ENCODE assay signal across 12 cellular contexts in genomic region chr17:7222093-7222971, GRCh38. TPM values are rescaled to one million over a fixed set of nuclear protein-coding genes. Genes with fewer than 3 reads are reported as not detected.
DNase-seq lines count a peak whose midpoint lies in the region; ATAC-seq, FAIRE-seq and TF ChIP-seq lines count a peak whose summit lies in the region.
"Had no signal": no experiment of that assay in that cellular context is flagged by ENCODE, and none has a peak within 500 bp of the region (broad histone marks: within the 10 kb centered on the region; RNA-seq: fewer than 3 reads in every experiment).

No MANE protein-coding gene starts in this region.

- peaks cover 62% of the 10 kb centered on the region for H3K4me1 Mint-ChIP-seq in chondrocyte (ENCODE audit: low read depth)
- H3K4me1 Mint-ChIP-seq in activated T-helper 2 cell treated with anti-CD3 and anti-CD28 coated beads, Interferon-gamma antibody, Interleukin-2, Interleukin-4, amounts not matched to agents 10 μg/mL and 5 μg/mL and 100 μg/mL, durations not matched to agents 14 hours and 24 hours and 36 hours (ENCODE audit: low read depth): peaks cover 33% of the 10 kb centered on the region

- H3K36me3 ChIP-seq in OCI-LY1 (ENCODE audit: insufficient read depth, low read length) (peaks cover 59% of the 10 kb centered on the region), prostate gland (peaks cover 2 to 20% of the 10 kb centered on the region in 2 donors), heart right ventricle (peaks cover 0 to 67% (median 25%) of the 10 kb centered on the region in 9 donors)

- H3K27ac ChIP-seq in OCI-LY1 (ENCODE audit: low read depth, low read length, poor library complexity, severe bottlenecking) (peak overlapping the region; percentile 44), prostate gland (peak overlapping the region; percentile 97 to 99), heart right ventricle (peak overlapping the region in 3 of 10 donors; percentile 98 to 99 (median 98))

- H3K36me3 Mint-ChIP-seq in chondrocyte (ENCODE audit: low read depth): peaks cover 14% of the 10 kb centered on the region
- peaks cover 61% of the 10 kb centered on the region for H3K36me3 Mint-ChIP-seq in activated T-helper 2 cell treated with anti-CD3 and anti-CD28 coated beads, Interferon-gamma antibody, Interleukin-2, Interleukin-4, amounts not matched to agents 10 μg/mL and 5 μg/mL and 100 μg/mL, durations not matched to agents 14 hours and 24 hours and 36 hours (ENCODE audit: low read depth)

- no peak overlapping the region for H3K4me3 Mint-ChIP-seq in chondrocyte (ENCODE audit: unreplicated experiment)
- no peak overlapping the region for H3K4me3 Mint-ChIP-seq in activated T-helper 2 cell treated with anti-CD3 and anti-CD28 coated beads, Interferon-gamma antibody, Interleukin-2, Interleukin-4, amounts not matched to agents 10 μg/mL and 5 μg/mL and 100 μg/mL, durations not matched to agents 14 hours and 24 hours and 36 hours (ENCODE audit: low read depth)

- DNase-seq in GM12891 (ENCODE audit: insufficient read length, low spot score) (no peak), chondrocyte (ENCODE audit: low spot score) (no peak), prostate gland (ENCODE audit: low spot score) (no peak), NCI-H2081 treated with DMSO at 0.1 percent for 48 hours (lab: John Stamatoyannopoulos, UW) (no peak), heart right ventricle (no peak)
- no peak for DNase-seq in activated T-helper 2 cell treated with anti-CD3 and anti-CD28 coated beads, Interferon-gamma antibody, Interleukin-2, Interleukin-4, amounts not matched to agents 10 μg/mL and 5 μg/mL and 100 μg/mL, durations not matched to agents 14 hours and 24 hours and 36 hours (ENCODE audit: low spot score)
- DNase-seq in effector CD4-positive, alpha-beta T cell: no peak
- DNase-seq: Peyer's patch, thyroid gland had no signal

- peaks cover 21% of the 10 kb centered on the region for H3K4me1 ChIP-seq in OCI-LY1 (ENCODE audit: insufficient read depth, low read length, severe bottlenecking)
- peaks cover 18% of the 10 kb centered on the region for H3K4me1 ChIP-seq in prostate gland (replicated peaks)
- H3K4me1 ChIP-seq in heart right ventricle: peaks cover 16 to 76% (median 42%) of the 10 kb centered on the region in 9 donors

- no peaks in the 10 kb centered on the region; the same call in 1 of the 2 replicates for H3F3A ChIP-seq in OCI-LY1 (ENCODE audit: insufficient read depth, low read length)

- no peaks in the 10 kb centered on the region for H3K9me3 Mint-ChIP-seq in chondrocyte (ENCODE audit: low read depth)
- H3K9me3 Mint-ChIP-seq in activated T-helper 2 cell treated with anti-CD3 and anti-CD28 coated beads, Interferon-gamma antibody, Interleukin-2, Interleukin-4, amounts not matched to agents 10 μg/mL and 5 μg/mL and 100 μg/mL, durations not matched to agents 14 hours and 24 hours and 36 hours: no peaks in the 10 kb centered on the region

- WGBS in prostate gland: 77% methylated on average over 15 of the region's 15 CpGs
- WGBS in heart right ventricle, 2 donors: 81 to 83% methylated on average over 15 of the region's 15 CpGs

- no peaks in the 10 kb centered on the region for H4K20me1 ChIP-seq in OCI-LY1 (ENCODE audit: insufficient read depth, low read length)

- no peak overlapping the region for H3K4me2 ChIP-seq in OCI-LY1 (ENCODE audit: low read length)

- ATAC-seq in heart right ventricle: no peak

- H3K9me2 ChIP-seq in OCI-LY1 (ENCODE audit: low read depth, low read length): no peaks in the 10 kb centered on the region

- H2AFZ ChIP-seq in OCI-LY1 (ENCODE audit: low read length): no peak overlapping the region

- no peaks in the 10 kb centered on the region for H3K27me3 ChIP-seq in OCI-LY1 (ENCODE audit: insufficient read depth, low read length)
- no peaks in the 10 kb centered on the region for H3K27me3 ChIP-seq in prostate gland (replicated peaks; ENCODE audit: insufficient read depth)
- H3K27me3 ChIP-seq in heart right ventricle: no peaks in the 10 kb centered on the region
- H3K27me3 ChIP-seq: ascending aorta, Peyer's patch, sigmoid colon, thyroid gland had no signal

- H3K4me3 ChIP-seq in OCI-LY1 (ENCODE audit: low read depth, low read length, poor library complexity, severe bottlenecking): no peak overlapping the region
- no peak overlapping the region for H3K4me3 ChIP-seq in prostate gland
- no peak overlapping the region for H3K4me3 ChIP-seq in heart right ventricle
- H3K4me3 ChIP-seq: sigmoid colon, thyroid gland had no signal

- FAIRE-seq in GM12891 (lab: Jason Lieb, UNC): peak; percentile 58

- H3K27ac Mint-ChIP-seq in chondrocyte (ENCODE audit: unreplicated experiment): peak overlapping the region; percentile 99
- no peak overlapping the region for H3K27ac Mint-ChIP-seq in activated T-helper 2 cell treated with anti-CD3 and anti-CD28 coated beads, Interferon-gamma antibody, Interleukin-2, Interleukin-4, amounts not matched to agents 10 μg/mL and 5 μg/mL and 100 μg/mL, durations not matched to agents 14 hours and 24 hours and 36 hours

- H3K9me3 ChIP-seq in OCI-LY1 (ENCODE audit: low read length) (no peaks in the 10 kb centered on the region), prostate gland (no peaks in the 10 kb centered on the region), heart right ventricle (no peaks in the 10 kb centered on the region)
- H3K9me3 ChIP-seq: ascending aorta, Peyer's patch, sigmoid colon, thyroid gland had no signal

- H3K27me3 Mint-ChIP-seq in chondrocyte (ENCODE audit: low read depth): no peaks in the 10 kb centered on the region
- no peaks in the 10 kb centered on the region for H3K27me3 Mint-ChIP-seq in activated T-helper 2 cell treated with anti-CD3 and anti-CD28 coated beads, Interferon-gamma antibody, Interleukin-2, Interleukin-4, amounts not matched to agents 10 μg/mL and 5 μg/mL and 100 μg/mL, durations not matched to agents 14 hours and 24 hours and 36 hours (ENCODE audit: low read depth)

- TF ChIP-seq CTCF in OCI-LY1 (IDR thresholded peaks at IDR 0.05; ENCODE audit: low read length): no peak
- TF ChIP-seq CTCF in chondrocyte (IDR thresholded peaks at IDR 0.05): no peak
- no peak for TF ChIP-seq CTCF in prostate gland (IDR thresholded peaks at IDR 0.05)
- no peak for TF ChIP-seq CTCF in heart right ventricle (IDR thresholded peaks at IDR 0.05)

- no peak overlapping the region for H3K9ac ChIP-seq in OCI-LY1 (ENCODE audit: low read length)

- intact Hi-C loops in prostate gland (cut with DNase I): no loop called here
- intact Hi-C loops in activated T-helper 2 cell treated with anti-CD3 and anti-CD28 coated beads, Interferon-gamma antibody, Interleukin-2, Interleukin-4, amounts not matched to agents 10 μg/mL and 5 μg/mL and 100 μg/mL, durations not matched to agents 14 hours and 24 hours and 36 hours (cut with micrococcal nuclease): no loop called here
- intact Hi-C loops in heart right ventricle (cut with DNase I): no loop called here

- no peaks in the 10 kb centered on the region for H3K79me2 ChIP-seq in OCI-LY1 (ENCODE audit: insufficient read depth, low read length)

- peak; percentile 51; the same call in 1 of the 2 replicates for TF ChIP-seq POLR2A in GM12891 (IDR thresholded peaks at IDR 0.05; ENCODE audit: low read depth, low read length)
- TF ChIP-seq POLR2A in prostate gland (IDR thresholded peaks at IDR 0.05): no peak

TF ChIP-seq in GM12891, 5 proteins besides CTCF, POLR2A, EP300 and RAD21 (continues in another document):
- TF ChIP-seq TAF1 (IDR thresholded peaks at IDR 0.05; ENCODE audit: low read depth, low read length): no peak
- no peak for TF ChIP-seq SPI1 (IDR thresholded peaks at IDR 0.05; ENCODE audit: low read depth, low read length)
- TF ChIP-seq PAX5 (IDR thresholded peaks at IDR 0.05; ENCODE audit: insufficient read depth, low read length, severe bottlenecking): no peak

RNA-seq across cellular contexts. Expression of gene ACADVL, which starts 2.6 kb away (rescaled TPM):
- 318 TPM for polyA plus RNA-seq in GM12891 (2012; ENCODE audit: low read depth, missing spikeins)
- total RNA-seq in chondrocyte (427 to 584 TPM (median 454 TPM) in 3 replicates), prostate gland (100 to 1,000 TPM; 589 to 593 TPM), heart right ventricle (1,000 to 10,000 TPM in 7 of 10 donors, 100 to 1,000 TPM in 3; 951 to 2,054 (median 1,322) TPM)
- total RNA-seq in activated T-helper 2 cell treated with anti-CD3 and anti-CD28 coated beads, Interferon-gamma antibody, Interleukin-2, Interleukin-4, amounts not matched to agents 10 μg/mL and 5 μg/mL and 100 μg/mL, durations not matched to agents 14 hours and 24 hours and 36 hours: 492 and 503 TPM in 2 replicates
- 1,000 to 10,000 TPM in 1 of 2 donors, 100 to 1,000 TPM in 1; 807 to 4,806 TPM for polyA plus RNA-seq in heart right ventricle

RNA-seq across cellular contexts. Expression of gene DLG4, which starts 2.7 kb away (rescaled TPM):
- polyA plus RNA-seq in GM12891 (2012; ENCODE audit: low read depth, missing spikeins): 8.3 TPM
- total RNA-seq in chondrocyte: 28.3 to 34.4 TPM (median 31.3 TPM) in 3 replicates
- total RNA-seq in prostate gland: 10 to 100 TPM in 1 of 2 donors, 1 to 10 TPM in 1; 9.3 to 31.6 TPM
- total RNA-seq in activated T-helper 2 cell treated with anti-CD3 and anti-CD28 coated beads, Interferon-gamma antibody, Interleukin-2, Interleukin-4, amounts not matched to agents 10 μg/mL and 5 μg/mL and 100 μg/mL, durations not matched to agents 14 hours and 24 hours and 36 hours: 10.5 and 10.6 TPM in 2 replicates
- total RNA-seq in heart right ventricle: 10 to 100 TPM; 13.0 to 22.1 (median 16.7) TPM
- polyA plus RNA-seq in heart right ventricle: 10 to 100 TPM in 1 of 2 donors, 1 to 10 TPM in 1; 5.4 to 27.8 TPM

RNA-seq across cellular contexts. Expression of gene DVL2, which starts 12.0 kb away (rescaled TPM):
- 24.0 TPM for polyA plus RNA-seq in GM12891 (2012; ENCODE audit: low read depth, missing spikeins)
- total RNA-seq in chondrocyte (58.8 to 65.2 TPM (median 59.5 TPM) in 3 replicates), prostate gland (100 to 1,000 TPM in 1 of 2 donors, 10 to 100 TPM in 1; 52.3 to 116 TPM), heart right ventricle (10 to 100 TPM; 14.1 to 25.6 (median 18.0) TPM)
- total RNA-seq in activated T-helper 2 cell treated with anti-CD3 and anti-CD28 coated beads, Interferon-gamma antibody, Interleukin-2, Interleukin-4, amounts not matched to agents 10 μg/mL and 5 μg/mL and 100 μg/mL, durations not matched to agents 14 hours and 24 hours and 36 hours: 69.7 and 73.1 TPM in 2 replicates
- 10 to 100 TPM in 1 of 2 donors, 1 to 10 TPM in 1; 10.0 to 23.0 TPM for polyA plus RNA-seq in heart right ventricle

RNA-seq across cellular contexts. Expression of gene PHF23, which starts 16.9 kb away (rescaled TPM):
- 23.0 TPM for polyA plus RNA-seq in GM12891 (2012; ENCODE audit: low read depth, missing spikeins)
- total RNA-seq in chondrocyte (49.5 to 57.8 TPM (median 53.1 TPM) in 3 replicates), prostate gland (10 to 100 TPM; 41.2 to 92.5 TPM), heart right ventricle (10 to 100 TPM; 17.7 to 24.5 (median 22.6) TPM)
- 43.4 and 47.8 TPM in 2 replicates for total RNA-seq in activated T-helper 2 cell treated with anti-CD3 and anti-CD28 coated beads, Interferon-gamma antibody, Interleukin-2, Interleukin-4, amounts not matched to agents 10 μg/mL and 5 μg/mL and 100 μg/mL, durations not matched to agents 14 hours and 24 hours and 36 hours
- 10 to 100 TPM; 16.1 to 25.0 TPM for polyA plus RNA-seq in heart right ventricle

RNA-seq across cellular contexts. Expression of gene GABARAP, which starts 19.9 kb away (rescaled TPM):
- 366 TPM for polyA plus RNA-seq in GM12891 (2012; ENCODE audit: low read depth, missing spikeins)
- total RNA-seq in chondrocyte (449 to 459 TPM (median 455 TPM) in 3 replicates), prostate gland (100 to 1,000 TPM; 493 to 527 TPM), heart right ventricle (100 to 1,000 TPM; 440 to 567 (median 501) TPM)
- 145 and 147 TPM in 2 replicates for total RNA-seq in activated T-helper 2 cell treated with anti-CD3 and anti-CD28 coated beads, Interferon-gamma antibody, Interleukin-2, Interleukin-4, amounts not matched to agents 10 μg/mL and 5 μg/mL and 100 μg/mL, durations not matched to agents 14 hours and 24 hours and 36 hours
- 100 to 1,000 TPM; 540 to 733 TPM for polyA plus RNA-seq in heart right ventricle
